Comparison of ENCODE assay signal across 8 cellular contexts in genomic region chr3:149751551-149751950, GRCh38. TPM values are rescaled to one million over a fixed set of nuclear protein-coding genes. Genes with fewer than 3 reads are reported as not detected.
A peak's percentile ranks its signal among the peaks of the same experiment; 100 is the strongest.
DNase-seq lines count a peak whose midpoint lies in the region; ATAC-seq and TF ChIP-seq lines count a peak whose summit lies in the region.

No MANE protein-coding gene starts in this region.

- no peak for TF ChIP-seq CTCF in CD4-positive, alpha-beta T cell (IDR thresholded peaks at IDR 0.05)
- no peak for TF ChIP-seq CTCF in MM.1S (IDR thresholded peaks at IDR 0.05; ENCODE audit: low read length)
- TF ChIP-seq CTCF in dorsolateral prefrontal cortex (IDR thresholded peaks at IDR 0.05 in 54 of 56, conservative IDR thresholded peaks at IDR 0.05 in 2 of 56; ENCODE audit: low read depth in 1 of 56, partially characterized antibody in 56 of 56) = no peak
- no peak for TF ChIP-seq CTCF in neural crest cell (conservative IDR thresholded peaks at IDR 0.05)

- no peak for DNase-seq in CD4-positive, alpha-beta T cell
- DNase-seq in MM.1S (no peak), dorsolateral prefrontal cortex (no peak), neural crest cell (ENCODE audit: low read depth, low spot score) (no peak), NCI-H2029 (lab: John Stamatoyannopoulos, UW) (no peak), NCI-H1048 (lab: John Stamatoyannopoulos, UW) (no peak)
- no peak for DNase-seq in activated CD8-positive, alpha-beta memory T cell treated with anti-CD3 and anti-CD28 coated beads, Interleukin-2, amount 50 U/mL, for 48 hours
- DNase-seq in activated CD4-positive, CD25-positive, alpha-beta regulatory T cell treated with anti-CD3 and anti-CD28 coated beads, Interleukin-2, amount 50 U/mL, for 72 hours = no peak

- no peaks in the 10 kb centered on the region for H3K9me2 ChIP-seq in MM.1S (replicated peaks; ENCODE audit: insufficient read depth, low read length)

- POLR2A ChIA-PET in CD4-positive, alpha-beta T cell (lab: Charles Lee) = interaction anchor here (0.8 to 2.5 kb wide), 4 partner anchors 57 to 952 kb away, joined by 3 to 31 read pairs (median 5); partner anchors contain the start of genes ERICH6, HPS3 and RNF13

- peaks cover 45% of the 10 kb centered on the region for H3K4me1 Mint-ChIP-seq in CD4-positive, alpha-beta T cell (ENCODE audit: low read depth)
- peaks cover 22% of the 10 kb centered on the region for H3K4me1 Mint-ChIP-seq in neural crest cell

- no peaks in the 10 kb centered on the region for H4K20me1 ChIP-seq in MM.1S (ENCODE audit: insufficient read depth, low read length)

- peaks cover 4% of the 10 kb centered on the region; the same call in 1 of the 2 replicates for H3F3A ChIP-seq in MM.1S (ENCODE audit: insufficient read depth, low read length)

- H3K79me2 ChIP-seq in MM.1S (ENCODE audit: low read length) = peaks cover 20% of the 10 kb centered on the region

- no peak for ATAC-seq in CD4-positive, alpha-beta T cell (ENCODE audit: poor library complexity)

- H3K27me3 ChIP-seq in CD4-positive, alpha-beta T cell (ENCODE audit: control insufficient read depth, insufficient read depth, low read length) = no peaks in the 10 kb centered on the region
- H3K27me3 ChIP-seq in MM.1S (replicated peaks; ENCODE audit: insufficient read depth, low read length) = no peaks in the 10 kb centered on the region
- H3K27me3 ChIP-seq in dorsolateral prefrontal cortex = no peaks in the 10 kb centered on the region

- H3K27ac Mint-ChIP-seq in CD4-positive, alpha-beta T cell = peak overlapping the region; percentile 96
- no peak overlapping the region for H3K27ac Mint-ChIP-seq in neural crest cell (ENCODE audit: unreplicated experiment)

- no peaks in the 10 kb centered on the region for H3K36me3 ChIP-seq in MM.1S (replicated peaks; ENCODE audit: insufficient read depth, low read length)

- intact Hi-C loops in CD4-positive, alpha-beta T cell (cut with DNase I, micrococcal nuclease) = loop anchor here in 1 of 2 experiments (10.0 kb wide), 1 partner anchor 627 kb away; the partner anchor contains the start of gene HPS3
- intact Hi-C loops in dorsolateral prefrontal cortex (cut with DNase I) = no loop called here

- H3K27me3 Mint-ChIP-seq in CD4-positive, alpha-beta T cell = no peaks in the 10 kb centered on the region
- H3K27me3 Mint-ChIP-seq in neural crest cell (ENCODE audit: low read depth) = peaks cover 22% of the 10 kb centered on the region

- peak overlapping the region; percentile 64 for H3K4me2 ChIP-seq in MM.1S (ENCODE audit: low read depth, low read length)

- H3K4me3 ChIP-seq in MM.1S (ENCODE audit: low read length) (peak overlapping the region; percentile 80), dorsolateral prefrontal cortex (peak overlapping the region; percentile 69 to 97 (median 88))

- H3K4me1 ChIP-seq in MM.1S (ENCODE audit: low read length) = no peaks in the 10 kb centered on the region

- CTCF ChIA-PET in CD4-positive, alpha-beta T cell (lab: Charles Lee) = interaction anchor here (0.6 to 2.6 kb wide), 5 partner anchors 14 to 798 kb away, joined by 3 to 12 read pairs (median 3); no protein-coding TSS in a partner anchor

- no peaks in the 10 kb centered on the region for H3K9me3 Mint-ChIP-seq in CD4-positive, alpha-beta T cell
- no peaks in the 10 kb centered on the region for H3K9me3 Mint-ChIP-seq in neural crest cell

- H3K27ac ChIP-seq in CD4-positive, alpha-beta T cell (ENCODE audit: low read depth, low read length) = peak overlapping the region; percentile 69
- H3K27ac ChIP-seq in MM.1S (ENCODE audit: low read length) = no peak overlapping the region
- peak overlapping the region in 13 of 59 donors; percentile 52 to 93 (median 67) for H3K27ac ChIP-seq in dorsolateral prefrontal cortex

- no peaks in the 10 kb centered on the region for H3K9me3 ChIP-seq in CD4-positive, alpha-beta T cell (ENCODE audit: control insufficient read depth, low read length)
- no peaks in the 10 kb centered on the region for H3K9me3 ChIP-seq in MM.1S (replicated peaks; ENCODE audit: insufficient read depth, low read length)

- peaks cover 51% of the 10 kb centered on the region for H3K36me3 Mint-ChIP-seq in CD4-positive, alpha-beta T cell (ENCODE audit: low read depth)
- peaks cover 5% of the 10 kb centered on the region for H3K36me3 Mint-ChIP-seq in neural crest cell (ENCODE audit: low read depth)

- H3K4me3 Mint-ChIP-seq in CD4-positive, alpha-beta T cell = peak overlapping the region; percentile 99
- H3K4me3 Mint-ChIP-seq in neural crest cell = peak overlapping the region; percentile 99

- H3K9ac ChIP-seq in MM.1S (ENCODE audit: low read length) = peak overlapping the region; percentile 68; the same call in 1 of the 2 replicates

- peak overlapping the region; percentile 83 for H2AFZ ChIP-seq in MM.1S (ENCODE audit: low read length)

RNA-seq across cellular contexts. Expression of gene COMMD2, which starts 0.7 kb away (rescaled TPM):
- total RNA-seq in CD4-positive, alpha-beta T cell = 10 to 100 TPM; 42.0 to 46.8 TPM
- total RNA-seq in dorsolateral prefrontal cortex (10 to 100 TPM; 19.2 to 44.2 (median 32.7) TPM), neural crest cell (56.8 and 57.6 TPM in 2 replicates)

RNA-seq across cellular contexts. Expression of gene ANKUB1, which starts 40.8 kb away (rescaled TPM):
- total RNA-seq in CD4-positive, alpha-beta T cell = not detected
- total RNA-seq in dorsolateral prefrontal cortex (1 to 10 TPM in 2 of 120 experiments, under 1 TPM in 22, not detected in 96; 0.20 to 1.4 (median 0.36) TPM), neural crest cell (not detected in 2 replicates)
